In genomic region chr14:88098128-88098527, GRCh38 we compare ENCODE assay signal across 18 cellular contexts.
DNase-seq lines count a peak whose midpoint lies in the region; ATAC-seq, FAIRE-seq and TF ChIP-seq lines count a peak whose summit lies in the region.
"Had no signal": no experiment of that assay in that cellular context is flagged by ENCODE, and none has a peak within 500 bp of the region (broad histone marks: within the 10 kb centered on the region; RNA-seq: fewer than 3 reads in every experiment).

No MANE protein-coding gene starts in this region.

- 30% methylated on average over 2 of the region's 2 CpGs for WGBS in A549 (ENCODE audit: missing lambda C conversion rate)

- CTCF ChIA-PET in A549 (lab: Yijun Ruan, JAX), result no interaction called here

- ATAC-seq in A549, result no peak
- no peak for ATAC-seq in HG02970 (IDR thresholded peaks at IDR 0.05; ENCODE audit: low FRiP score, unreplicated experiment)

- no peak for DNase-seq in A549 (ENCODE audit: low read depth in 1 of 2, low spot score in 1 of 2)
- DNase-seq in LNCaP clone FGC (ENCODE audit: low read depth), result no peak
- DNase-seq in NCI-H748 treated with DMSO at 0.1 percent for 48 hours (lab: John Stamatoyannopoulos, UW), result peak; percentile 87
- peak; percentile 65 for DNase-seq in retina
- DNase-seq in NCI-H1417 treated with DMSO at 0.1 percent for 48 hours (lab: John Stamatoyannopoulos, UW), result no peak
- no peak for DNase-seq in activated gamma-delta T cell (lab: John Stamatoyannopoulos, UW)
- DNase-seq: 8988T; C1 segment of cervical spinal cord; Caco-2; CD4-positive, alpha-beta memory T cell; DMS153; DND-41; GOT3 had no signal

- no peak for TF ChIP-seq POLR2A in A549 (IDR thresholded peaks at IDR 0.05; ENCODE audit: low read length)

- H3K9me3 ChIP-seq in A549, result no peaks in the 10 kb centered on the region
- H3K9me3 ChIP-seq: Caco-2, HAP-1 had no signal

- H3K4me3 ChIP-seq in A549 (no peak overlapping the region), LNCaP clone FGC (ENCODE audit: low read depth, low read length) (no peak overlapping the region)
- H3K4me3 ChIP-seq: HAP-1 had no signal

- TF ChIP-seq CTCF in A549 (IDR thresholded peaks at IDR 0.05), result no peak
- TF ChIP-seq CTCF in LNCaP clone FGC (IDR thresholded peaks at IDR 0.05; ENCODE audit: control insufficient read depth, extremely low read depth, insufficient read depth), result 0 out of 2 replicates have a peak, but pooled peaks have one; percentile 7

- FAIRE-seq in A549 (lab: Jason Lieb, UNC), result no peak
- FAIRE-seq: G401.6, GM12892, H54 had no signal

- POLR2A ChIA-PET in A549 (lab: Yijun Ruan, JAX), result no interaction called here

- no peaks in the 10 kb centered on the region for H3K4me1 ChIP-seq in A549
- H3K4me1 ChIP-seq: Caco-2, HAP-1 had no signal

- no peak for TF ChIP-seq EP300 in A549 (IDR thresholded peaks at IDR 0.05)

- H3K4me2 ChIP-seq in A549, result no peak overlapping the region

- no peak for TF ChIP-seq RAD21 in A549 (conservative IDR thresholded peaks at IDR 0.05 in 1 of 2, IDR thresholded peaks at IDR 0.05 in 1 of 2)

- H3K27ac ChIP-seq in A549, result no peak overlapping the region

TF ChIP-seq in A549, 52 proteins besides CTCF, POLR2A, EP300 and RAD21:
- no peak for TF ChIP-seq ZC3H11A (IDR thresholded peaks at IDR 0.05)
- peak; percentile 32 for TF ChIP-seq ZFP36 (IDR thresholded peaks at IDR 0.05; ENCODE audit: borderline replicate concordance, partially characterized antibody)
- TF ChIP-seq HDAC2 (IDR thresholded peaks at IDR 0.05), result no peak
- TF ChIP-seq EHMT2 (IDR thresholded peaks at IDR 0.05; ENCODE audit: low read depth), result no peak

Comparison
In these comparisons a context has a peak if more than half of its experiments do, and no peak if none do; other contexts are left out.
1. DNase-seq: peak in NCI-H748 treated with DMSO at 0.1 percent for 48 hours (single experiment) and retina (single experiment); none in A549 (0 of 2), LNCaP clone FGC (single experiment), NCI-H1417 treated with DMSO at 0.1 percent for 48 hours (single experiment) and activated gamma-delta T cell (single experiment).